Comparison of ENCODE assay signal across 8 cellular contexts in genomic region chr7:102415685-102416225, GRCh38. TPM values are rescaled to one million over a fixed set of nuclear protein-coding genes. Genes with fewer than 3 reads are reported as not detected.
DNase-seq lines count a peak whose midpoint lies in the region; ATAC-seq, FAIRE-seq and TF ChIP-seq lines count a peak whose summit lies in the region.

No MANE protein-coding gene starts in this region.

- ATAC-seq in GM18498 (IDR thresholded peaks at IDR 0.05; ENCODE audit: unreplicated experiment) (peak; percentile 66), HG03159 (IDR thresholded peaks at IDR 0.05; ENCODE audit: unreplicated experiment) (no peak), HG02840 (IDR thresholded peaks at IDR 0.05; ENCODE audit: low FRiP score, unreplicated experiment) (no peak)

- no peak for FAIRE-seq in H54 (lab: Jason Lieb, UNC)

- H3K27ac Mint-ChIP-seq in IgD-negative memory B cell: peak overlapping the region; percentile 76 to 95 (median 94)

- peaks cover 20% of the 10 kb centered on the region for H3K36me3 Mint-ChIP-seq in IgD-negative memory B cell

- no peak for TF ChIP-seq POLR2A in H54 (IDR thresholded peaks at IDR 0.05; ENCODE audit: low read depth, low read length)

- H3K4me1 Mint-ChIP-seq in IgD-negative memory B cell: peaks cover 33 to 58% (median 48%) of the 10 kb centered on the region in 3 donors

- H3K9me3 Mint-ChIP-seq in IgD-negative memory B cell: no peaks in the 10 kb centered on the region

- H3K27me3 Mint-ChIP-seq in IgD-negative memory B cell: peaks cover 3% of the 10 kb centered on the region

- peak overlapping the region; percentile 56 to 94 (median 82) for H3K4me3 Mint-ChIP-seq in IgD-negative memory B cell

- peak; percentile 58 for DNase-seq in activated gamma-delta T cell treated with Interleukin-2 at 50 U/mL for 16 hours
- DNase-seq in stimulated activated CD4-positive, alpha-beta T cell treated with anti-CD3 and anti-CD28 coated beads, Interleukin-12 subunit alpha, Interleukin-12 subunit beta, amount 100 ng/mL, for 48 hours (ENCODE audit: low read depth in 2 of 3, low spot score in 1 of 3): peak; percentile 50 to 57 (median 51)
- no peak for DNase-seq in DMS153 (lab: John Stamatoyannopoulos, UW)
- DNase-seq in H54 (ENCODE audit: insufficient read length, low spot score): no peak

RNA-seq across cellular contexts. Expression of gene ORAI2, which starts 17.6 kb away (rescaled TPM):
- polyA plus RNA-seq in IgD-negative memory B cell: 290 TPM

RNA-seq across cellular contexts. Expression of gene PRKRIP1, which starts 19.6 kb away (rescaled TPM):
- polyA plus RNA-seq in IgD-negative memory B cell: 35.1 TPM

RNA-seq across cellular contexts. Expression of gene ALKBH4, which starts 48.9 kb away (rescaled TPM):
- 18.1 TPM for polyA plus RNA-seq in IgD-negative memory B cell

RNA-seq across cellular contexts. Expression of gene LRWD1, which starts 49.0 kb away (rescaled TPM):
- 13.4 TPM for polyA plus RNA-seq in IgD-negative memory B cell

RNA-seq across cellular contexts. Expression of gene SPDYE6, which starts 59.5 kb away (rescaled TPM):
- polyA plus RNA-seq in IgD-negative memory B cell: 0.36 TPM

Comparison
In these comparisons a context has a peak if more than half of its experiments do, and no peak if none do; other contexts are left out.
1. DNase-seq: peak in activated gamma-delta T cell treated with Interleukin-2 at 50 U/mL for 16 hours (single experiment) and stimulated activated CD4-positive, alpha-beta T cell treated with anti-CD3 and anti-CD28 coated beads, Interleukin-12 subunit alpha, Interleukin-12 subunit beta, amount 100 ng/mL, for 48 hours (3 of 3); none in DMS153 (single experiment) and H54 (single experiment).